In the genomic region with DNA sequence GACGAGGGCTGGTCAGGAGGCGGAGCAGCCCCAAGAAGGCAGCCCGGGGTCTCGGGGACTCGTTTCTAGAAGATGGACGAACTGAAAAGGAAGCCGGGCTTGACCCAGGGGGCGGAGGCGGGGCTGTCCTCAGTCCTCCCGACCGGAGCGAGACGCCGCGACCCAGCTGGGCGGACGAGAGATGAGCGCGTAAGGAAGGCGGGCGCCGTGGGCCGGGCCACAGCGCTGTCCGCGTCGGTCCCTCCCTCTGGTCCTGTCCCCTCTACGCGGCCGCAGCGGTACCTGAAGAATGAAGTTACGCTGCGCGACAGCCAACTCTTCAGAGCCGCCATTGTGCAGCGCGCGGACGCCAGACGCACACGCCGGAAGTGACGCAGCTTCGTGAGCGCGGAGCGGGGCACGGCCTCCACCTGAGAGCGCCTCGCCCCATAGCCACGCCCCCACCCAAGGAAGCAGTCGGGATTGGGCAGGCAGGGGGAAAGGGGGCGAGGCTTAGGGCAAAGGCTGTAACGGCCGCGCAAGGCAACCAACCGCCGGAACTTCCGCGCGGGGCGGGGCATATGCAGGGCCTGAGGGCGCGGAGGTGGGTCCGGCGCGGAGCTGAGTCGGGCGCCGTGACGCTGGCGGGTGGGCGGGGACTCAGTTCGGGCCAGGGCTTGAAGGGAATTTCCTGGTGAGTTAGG, we compare ENCODE assay signal across 1 cellular context.
TF ChIP-seq lines count a peak whose summit lies in the region.

A gene (minus strand): TSS at position 370 of the 683 bp plus-strand sequence. CDS start 38 bp downstream, at position 332.

TF ChIP-seq in HepG2, 621 proteins besides CTCF, POLR2A, EP300 and RAD21 (continued from another document and continues in another):
- TF ChIP-seq, protein P1, sequence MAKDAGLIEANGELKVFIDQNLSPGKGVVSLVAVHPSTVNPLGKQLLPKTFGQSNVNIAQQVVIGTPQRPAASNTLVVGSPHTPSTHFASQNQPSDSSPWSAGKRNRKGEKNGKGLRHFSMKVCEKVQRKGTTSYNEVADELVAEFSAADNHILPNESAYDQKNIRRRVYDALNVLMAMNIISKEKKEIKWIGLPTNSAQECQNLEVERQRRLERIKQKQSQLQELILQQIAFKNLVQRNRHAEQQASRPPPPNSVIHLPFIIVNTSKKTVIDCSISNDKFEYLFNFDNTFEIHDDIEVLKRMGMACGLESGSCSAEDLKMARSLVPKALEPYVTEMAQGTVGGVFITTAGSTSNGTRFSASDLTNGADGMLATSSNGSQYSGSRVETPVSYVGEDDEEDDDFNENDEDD (CRISPR knock-in tag; IDR thresholded peaks at IDR 0.05; ENCODE audit: borderline replicate concordance), result peak; percentile 75; the same call in 1 of the 2 replicates
- TF ChIP-seq TCF7 (IDR thresholded peaks at IDR 0.05; ENCODE audit: low read depth), result no peak
- TF ChIP-seq ZNF816 (CRISPR knock-in tag; IDR thresholded peaks at IDR 0.05; ENCODE audit: borderline replicate concordance), result 0 out of 2 replicates have a peak, but pooled peaks have one; percentile 88
- TF ChIP-seq RFX3 (CRISPR knock-in tag; IDR thresholded peaks at IDR 0.05), result no peak; the same call in 1 of the 2 replicates
- TF ChIP-seq SRSF4 (IDR thresholded peaks at IDR 0.05; ENCODE audit: low read depth, low read length, poor library complexity, severe bottlenecking), result no peak
- TF ChIP-seq, protein P2, sequence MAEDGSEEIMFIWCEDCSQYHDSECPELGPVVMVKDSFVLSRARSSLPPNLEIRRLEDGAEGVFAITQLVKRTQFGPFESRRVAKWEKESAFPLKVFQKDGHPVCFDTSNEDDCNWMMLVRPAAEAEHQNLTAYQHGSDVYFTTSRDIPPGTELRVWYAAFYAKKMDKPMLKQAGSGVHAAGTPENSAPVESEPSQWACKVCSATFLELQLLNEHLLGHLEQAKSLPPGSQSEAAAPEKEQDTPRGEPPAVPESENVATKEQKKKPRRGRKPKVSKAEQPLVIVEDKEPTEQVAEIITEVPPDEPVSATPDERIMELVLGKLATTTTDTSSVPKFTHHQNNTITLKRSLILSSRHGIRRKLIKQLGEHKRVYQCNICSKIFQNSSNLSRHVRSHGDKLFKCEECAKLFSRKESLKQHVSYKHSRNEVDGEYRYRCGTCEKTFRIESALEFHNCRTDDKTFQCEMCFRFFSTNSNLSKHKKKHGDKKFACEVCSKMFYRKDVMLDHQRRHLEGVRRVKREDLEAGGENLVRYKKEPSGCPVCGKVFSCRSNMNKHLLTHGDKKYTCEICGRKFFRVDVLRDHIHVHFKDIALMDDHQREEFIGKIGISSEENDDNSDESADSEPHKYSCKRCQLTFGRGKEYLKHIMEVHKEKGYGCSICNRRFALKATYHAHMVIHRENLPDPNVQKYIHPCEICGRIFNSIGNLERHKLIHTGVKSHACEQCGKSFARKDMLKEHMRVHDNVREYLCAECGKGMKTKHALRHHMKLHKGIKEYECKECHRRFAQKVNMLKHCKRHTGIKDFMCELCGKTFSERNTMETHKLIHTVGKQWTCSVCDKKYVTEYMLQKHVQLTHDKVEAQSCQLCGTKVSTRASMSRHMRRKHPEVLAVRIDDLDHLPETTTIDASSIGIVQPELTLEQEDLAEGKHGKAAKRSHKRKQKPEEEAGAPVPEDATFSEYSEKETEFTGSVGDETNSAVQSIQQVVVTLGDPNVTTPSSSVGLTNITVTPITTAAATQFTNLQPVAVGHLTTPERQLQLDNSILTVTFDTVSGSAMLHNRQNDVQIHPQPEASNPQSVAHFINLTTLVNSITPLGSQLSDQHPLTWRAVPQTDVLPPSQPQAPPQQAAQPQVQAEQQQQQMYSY (CRISPR knock-in tag; IDR thresholded peaks at IDR 0.05), result no peak
- TF ChIP-seq ZNF788 (CRISPR knock-in tag; IDR thresholded peaks at IDR 0.05; ENCODE audit: borderline replicate concordance), result no peak; the same call in 1 of the 2 replicates
- TF ChIP-seq, protein P3, sequence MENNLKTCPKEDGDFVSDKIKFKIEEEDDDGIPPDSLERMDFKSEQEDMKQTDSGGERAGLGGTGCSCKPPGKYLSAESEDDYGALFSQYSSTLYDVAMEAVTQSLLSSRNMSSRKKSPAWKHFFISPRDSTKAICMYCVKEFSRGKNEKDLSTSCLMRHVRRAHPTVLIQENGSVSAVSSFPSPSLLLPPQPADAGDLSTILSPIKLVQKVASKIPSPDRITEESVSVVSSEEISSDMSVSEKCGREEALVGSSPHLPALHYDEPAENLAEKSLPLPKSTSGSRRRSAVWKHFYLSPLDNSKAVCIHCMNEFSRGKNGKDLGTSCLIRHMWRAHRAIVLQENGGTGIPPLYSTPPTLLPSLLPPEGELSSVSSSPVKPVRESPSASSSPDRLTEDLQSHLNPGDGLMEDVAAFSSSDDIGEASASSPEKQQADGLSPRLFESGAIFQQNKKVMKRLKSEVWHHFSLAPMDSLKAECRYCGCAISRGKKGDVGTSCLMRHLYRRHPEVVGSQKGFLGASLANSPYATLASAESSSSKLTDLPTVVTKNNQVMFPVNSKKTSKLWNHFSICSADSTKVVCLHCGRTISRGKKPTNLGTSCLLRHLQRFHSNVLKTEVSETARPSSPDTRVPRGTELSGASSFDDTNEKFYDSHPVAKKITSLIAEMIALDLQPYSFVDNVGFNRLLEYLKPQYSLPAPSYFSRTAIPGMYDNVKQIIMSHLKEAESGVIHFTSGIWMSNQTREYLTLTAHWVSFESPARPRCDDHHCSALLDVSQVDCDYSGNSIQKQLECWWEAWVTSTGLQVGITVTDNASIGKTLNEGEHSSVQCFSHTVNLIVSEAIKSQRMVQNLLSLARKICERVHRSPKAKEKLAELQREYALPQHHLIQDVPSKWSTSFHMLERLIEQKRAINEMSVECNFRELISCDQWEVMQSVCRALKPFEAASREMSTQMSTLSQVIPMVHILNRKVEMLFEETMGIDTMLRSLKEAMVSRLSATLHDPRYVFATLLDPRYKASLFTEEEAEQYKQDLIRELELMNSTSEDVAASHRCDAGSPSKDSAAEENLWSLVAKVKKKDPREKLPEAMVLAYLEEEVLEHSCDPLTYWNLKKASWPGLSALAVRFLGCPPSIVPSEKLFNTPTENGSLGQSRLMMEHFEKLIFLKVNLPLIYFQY (CRISPR knock-in tag; IDR thresholded peaks at IDR 0.05; ENCODE audit: borderline replicate concordance), result peak; percentile 58; the same call in 1 of the 2 replicates
- TF ChIP-seq THYN1 (CRISPR knock-in tag; IDR thresholded peaks at IDR 0.05; ENCODE audit: borderline replicate concordance, low read depth), result peak; percentile 70; the same call in 1 of the 2 replicates
- no peak for TF ChIP-seq ZNF746 (CRISPR knock-in tag; IDR thresholded peaks at IDR 0.05)
- no peak; the same call in 1 of the 2 replicates for TF ChIP-seq MIER3 (CRISPR knock-in tag; IDR thresholded peaks at IDR 0.05; ENCODE audit: borderline replicate concordance)
- TF ChIP-seq, protein P4, sequence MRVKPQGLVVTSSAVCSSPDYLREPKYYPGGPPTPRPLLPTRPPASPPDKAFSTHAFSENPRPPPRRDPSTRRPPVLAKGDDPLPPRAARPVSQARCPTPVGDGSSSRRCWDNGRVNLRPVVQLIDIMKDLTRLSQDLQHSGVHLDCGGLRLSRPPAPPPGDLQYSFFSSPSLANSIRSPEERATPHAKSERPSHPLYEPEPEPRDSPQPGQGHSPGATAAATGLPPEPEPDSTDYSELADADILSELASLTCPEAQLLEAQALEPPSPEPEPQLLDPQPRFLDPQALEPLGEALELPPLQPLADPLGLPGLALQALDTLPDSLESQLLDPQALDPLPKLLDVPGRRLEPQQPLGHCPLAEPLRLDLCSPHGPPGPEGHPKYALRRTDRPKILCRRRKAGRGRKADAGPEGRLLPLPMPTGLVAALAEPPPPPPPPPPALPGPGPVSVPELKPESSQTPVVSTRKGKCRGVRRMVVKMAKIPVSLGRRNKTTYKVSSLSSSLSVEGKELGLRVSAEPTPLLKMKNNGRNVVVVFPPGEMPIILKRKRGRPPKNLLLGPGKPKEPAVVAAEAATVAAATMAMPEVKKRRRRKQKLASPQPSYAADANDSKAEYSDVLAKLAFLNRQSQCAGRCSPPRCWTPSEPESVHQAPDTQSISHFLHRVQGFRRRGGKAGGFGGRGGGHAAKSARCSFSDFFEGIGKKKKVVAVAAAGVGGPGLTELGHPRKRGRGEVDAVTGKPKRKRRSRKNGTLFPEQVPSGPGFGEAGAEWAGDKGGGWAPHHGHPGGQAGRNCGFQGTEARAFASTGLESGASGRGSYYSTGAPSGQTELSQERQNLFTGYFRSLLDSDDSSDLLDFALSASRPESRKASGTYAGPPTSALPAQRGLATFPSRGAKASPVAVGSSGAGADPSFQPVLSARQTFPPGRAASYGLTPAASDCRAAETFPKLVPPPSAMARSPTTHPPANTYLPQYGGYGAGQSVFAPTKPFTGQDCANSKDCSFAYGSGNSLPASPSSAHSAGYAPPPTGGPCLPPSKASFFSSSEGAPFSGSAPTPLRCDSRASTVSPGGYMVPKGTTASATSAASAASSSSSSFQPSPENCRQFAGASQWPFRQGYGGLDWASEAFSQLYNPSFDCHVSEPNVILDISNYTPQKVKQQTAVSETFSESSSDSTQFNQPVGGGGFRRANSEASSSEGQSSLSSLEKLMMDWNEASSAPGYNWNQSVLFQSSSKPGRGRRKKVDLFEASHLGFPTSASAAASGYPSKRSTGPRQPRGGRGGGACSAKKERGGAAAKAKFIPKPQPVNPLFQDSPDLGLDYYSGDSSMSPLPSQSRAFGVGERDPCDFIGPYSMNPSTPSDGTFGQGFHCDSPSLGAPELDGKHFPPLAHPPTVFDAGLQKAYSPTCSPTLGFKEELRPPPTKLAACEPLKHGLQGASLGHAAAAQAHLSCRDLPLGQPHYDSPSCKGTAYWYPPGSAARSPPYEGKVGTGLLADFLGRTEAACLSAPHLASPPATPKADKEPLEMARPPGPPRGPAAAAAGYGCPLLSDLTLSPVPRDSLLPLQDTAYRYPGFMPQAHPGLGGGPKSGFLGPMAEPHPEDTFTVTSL (CRISPR knock-in tag; IDR thresholded peaks at IDR 0.05; ENCODE audit: borderline replicate concordance), result no peak
- peak; percentile 51; the same call in 1 of the 2 replicates for TF ChIP-seq ZZZ3 (CRISPR knock-in tag; IDR thresholded peaks at IDR 0.05; ENCODE audit: borderline replicate concordance)
- TF ChIP-seq, protein P5, sequence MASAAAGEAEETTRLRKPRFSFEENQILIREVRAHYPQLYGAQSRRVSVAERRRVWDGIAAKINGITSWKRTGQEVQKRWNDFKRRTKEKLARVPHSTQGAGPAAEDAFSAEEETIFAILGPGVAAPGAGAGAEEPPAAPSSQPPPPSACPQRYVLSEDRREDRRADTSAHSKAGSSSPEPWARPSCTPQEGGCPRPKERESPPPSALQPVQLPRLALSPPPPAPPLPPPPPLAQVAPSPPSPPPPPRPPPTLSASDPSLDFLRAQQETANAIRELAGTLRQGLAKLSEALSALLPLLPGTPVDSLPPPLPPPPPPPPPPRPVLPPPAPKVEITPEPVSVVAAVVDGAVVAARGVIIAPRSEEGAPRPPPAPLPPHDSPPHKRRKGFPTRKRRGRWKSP (CRISPR knock-in tag; IDR thresholded peaks at IDR 0.05), result peak; percentile 91
- no peak for TF ChIP-seq HMG20B (CRISPR knock-in tag; conservative IDR thresholded peaks at IDR 0.05)
- TF ChIP-seq TARDBP (CRISPR knock-in tag; IDR thresholded peaks at IDR 0.05), result peak; percentile 90; the same call in 1 of the 2 replicates
- TF ChIP-seq ZNF101 (CRISPR knock-in tag; IDR thresholded peaks at IDR 0.05; ENCODE audit: borderline replicate concordance, low read depth), result no peak
- peak; percentile 98 for TF ChIP-seq YY1 (IDR thresholded peaks at IDR 0.05; ENCODE audit: insufficient read depth, insufficient replicate concordance, low read depth, low read length)
- TF ChIP-seq ZNF563 (CRISPR knock-in tag; IDR thresholded peaks at IDR 0.05), result 0 out of 2 replicates have a peak, but pooled peaks have one; percentile 46
- TF ChIP-seq PHF5A (CRISPR knock-in tag; IDR thresholded peaks at IDR 0.05; ENCODE audit: low read depth, unreplicated experiment), result no peak
- TF ChIP-seq, protein P6, sequence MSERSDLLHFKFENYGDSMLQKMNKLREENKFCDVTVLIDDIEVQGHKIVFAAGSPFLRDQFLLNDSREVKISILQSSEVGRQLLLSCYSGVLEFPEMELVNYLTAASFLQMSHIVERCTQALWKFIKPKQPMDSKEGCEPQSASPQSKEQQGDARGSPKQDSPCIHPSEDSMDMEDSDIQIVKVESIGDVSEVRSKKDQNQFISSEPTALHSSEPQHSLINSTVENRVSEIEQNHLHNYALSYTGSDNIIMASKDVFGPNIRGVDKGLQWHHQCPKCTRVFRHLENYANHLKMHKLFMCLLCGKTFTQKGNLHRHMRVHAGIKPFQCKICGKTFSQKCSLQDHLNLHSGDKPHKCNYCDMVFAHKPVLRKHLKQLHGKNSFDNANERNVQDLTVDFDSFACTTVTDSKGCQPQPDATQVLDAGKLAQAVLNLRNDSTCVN (CRISPR knock-in tag; IDR thresholded peaks at IDR 0.05; ENCODE audit: borderline replicate concordance), result peak; percentile 53; the same call in 1 of the 2 replicates
- peak; percentile 93 for TF ChIP-seq PHF20 (CRISPR knock-in tag; IDR thresholded peaks at IDR 0.05)
- no peak for TF ChIP-seq CHD4 (IDR thresholded peaks at IDR 0.05; ENCODE audit: borderline replicate concordance, low read length)
- TF ChIP-seq FIP1L1 (IDR thresholded peaks at IDR 0.05; ENCODE audit: borderline replicate concordance, insufficient read depth, low read depth, low read length), result no peak; the same call in 1 of the 2 replicates
- no peak for TF ChIP-seq CC2D1A (CRISPR knock-in tag; IDR thresholded peaks at IDR 0.05)
- no peak for TF ChIP-seq ZFP37 (CRISPR knock-in tag; IDR thresholded peaks at IDR 0.05; ENCODE audit: borderline replicate concordance)
- TF ChIP-seq ZNF747 (CRISPR knock-in tag; IDR thresholded peaks at IDR 0.05; ENCODE audit: borderline replicate concordance), result peak; percentile 80
- 0 out of 2 replicates have a peak, but pooled peaks have one; percentile 40 for TF ChIP-seq HOXD1 (CRISPR knock-in tag; IDR thresholded peaks at IDR 0.05)
- no peak for TF ChIP-seq ZNF337 (CRISPR knock-in tag; IDR thresholded peaks at IDR 0.05; ENCODE audit: borderline replicate concordance, low read depth)
- no peak for TF ChIP-seq GZF1 (CRISPR knock-in tag; IDR thresholded peaks at IDR 0.05)
